1 cellular context compared by ENCODE assay signal in genomic region chr14:35335388-35336092, GRCh38.
TF ChIP-seq lines count a peak whose summit lies in the region.

No MANE protein-coding gene starts in this region.

TF ChIP-seq in K562, 482 proteins besides CTCF, POLR2A, EP300 and RAD21 (continued from another document and continues in another):
- TF ChIP-seq, protein P1, sequence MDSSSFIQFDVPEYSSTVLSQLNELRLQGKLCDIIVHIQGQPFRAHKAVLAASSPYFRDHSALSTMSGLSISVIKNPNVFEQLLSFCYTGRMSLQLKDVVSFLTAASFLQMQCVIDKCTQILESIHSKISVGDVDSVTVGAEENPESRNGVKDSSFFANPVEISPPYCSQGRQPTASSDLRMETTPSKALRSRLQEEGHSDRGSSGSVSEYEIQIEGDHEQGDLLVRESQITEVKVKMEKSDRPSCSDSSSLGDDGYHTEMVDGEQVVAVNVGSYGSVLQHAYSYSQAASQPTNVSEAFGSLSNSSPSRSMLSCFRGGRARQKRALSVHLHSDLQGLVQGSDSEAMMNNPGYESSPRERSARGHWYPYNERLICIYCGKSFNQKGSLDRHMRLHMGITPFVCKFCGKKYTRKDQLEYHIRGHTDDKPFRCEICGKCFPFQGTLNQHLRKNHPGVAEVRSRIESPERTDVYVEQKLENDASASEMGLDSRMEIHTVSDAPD (CRISPR knock-in tag; IDR thresholded peaks at IDR 0.05), result no peak
- TF ChIP-seq PHF21A (IDR thresholded peaks at IDR 0.05; ENCODE audit: borderline replicate concordance, low read depth) (no peak), POLR2B (IDR thresholded peaks at IDR 0.05; ENCODE audit: low read depth, partially characterized antibody) (no peak), TFAM (CRISPR knock-in tag; conservative IDR thresholded peaks at IDR 0.05) (no peak), ZBTB43 (CRISPR knock-in tag; IDR thresholded peaks at IDR 0.05) (no peak), FOXM1 (IDR thresholded peaks at IDR 0.05; ENCODE audit: low read depth) (no peak), FOXM1 (CRISPR knock-in tag; IDR thresholded peaks at IDR 0.05; ENCODE audit: low read depth) (no peak), ZNF263 (CRISPR knock-in tag; IDR thresholded peaks at IDR 0.05; ENCODE audit: borderline replicate concordance) (no peak), ZNF780A (CRISPR knock-in tag; IDR thresholded peaks at IDR 0.05) (no peak), GTF2B (IDR thresholded peaks at IDR 0.05; ENCODE audit: extremely low read depth, insufficient read length) (no peak), ZNF79 (CRISPR knock-in tag; IDR thresholded peaks at IDR 0.05; ENCODE audit: low read depth) (no peak), ATF4 (CRISPR knock-in tag; IDR thresholded peaks at IDR 0.05) (no peak), CHD1 (IDR thresholded peaks at IDR 0.05; ENCODE audit: low read length) (no peak), ESRRB (CRISPR knock-in tag; IDR thresholded peaks at IDR 0.05; ENCODE audit: borderline replicate concordance) (no peak), NR2C1 (IDR thresholded peaks at IDR 0.05) (no peak), NR2C1 (tag; IDR thresholded peaks at IDR 0.05) (peak; percentile 10; the same call in 1 of the 2 replicates), PTTG1 (tag; IDR thresholded peaks at IDR 0.05; ENCODE audit: low read depth) (no peak), MBD2 (IDR thresholded peaks at IDR 0.05; ENCODE audit: borderline replicate concordance, low read depth) (no peak), ID3 (CRISPR knock-in tag; IDR thresholded peaks at IDR 0.05) (no peak), ID3 (tag; IDR thresholded peaks at IDR 0.05) (peak; percentile 68), NCOR1 (IDR thresholded peaks at IDR 0.05) (no peak), RBM34 (IDR thresholded peaks at IDR 0.05; ENCODE audit: borderline replicate concordance, insufficient read depth, low read length) (no peak), PYGO2 (tag; IDR thresholded peaks at IDR 0.05) (peak; percentile 19; the same call in 1 of the 2 replicates), DMBX1 (CRISPR knock-in tag; IDR thresholded peaks at IDR 0.05; ENCODE audit: borderline replicate concordance) (peak; percentile 77; the same call in 1 of the 2 replicates), GTF2A2 (tag; IDR thresholded peaks at IDR 0.05) (peak; percentile 54), PHB (CRISPR knock-in tag; IDR thresholded peaks at IDR 0.05) (no peak), TCF3 (CRISPR knock-in tag; IDR thresholded peaks at IDR 0.05) (no peak), ARID4B (CRISPR knock-in tag; IDR thresholded peaks at IDR 0.05) (no peak), ZFX (CRISPR knock-in tag; IDR thresholded peaks at IDR 0.05) (no peak), TCF7 (IDR thresholded peaks at IDR 0.05; ENCODE audit: borderline replicate concordance) (no peak), FOXO4 (CRISPR knock-in tag; IDR thresholded peaks at IDR 0.05) (no peak), CHD2 (IDR thresholded peaks at IDR 0.05; ENCODE audit: low read depth, low read length) (no peak), PCBP1 (IDR thresholded peaks at IDR 0.05; ENCODE audit: low read depth, low read length, poor library complexity, severe bottlenecking) (no peak)
- TF ChIP-seq, protein P2, sequence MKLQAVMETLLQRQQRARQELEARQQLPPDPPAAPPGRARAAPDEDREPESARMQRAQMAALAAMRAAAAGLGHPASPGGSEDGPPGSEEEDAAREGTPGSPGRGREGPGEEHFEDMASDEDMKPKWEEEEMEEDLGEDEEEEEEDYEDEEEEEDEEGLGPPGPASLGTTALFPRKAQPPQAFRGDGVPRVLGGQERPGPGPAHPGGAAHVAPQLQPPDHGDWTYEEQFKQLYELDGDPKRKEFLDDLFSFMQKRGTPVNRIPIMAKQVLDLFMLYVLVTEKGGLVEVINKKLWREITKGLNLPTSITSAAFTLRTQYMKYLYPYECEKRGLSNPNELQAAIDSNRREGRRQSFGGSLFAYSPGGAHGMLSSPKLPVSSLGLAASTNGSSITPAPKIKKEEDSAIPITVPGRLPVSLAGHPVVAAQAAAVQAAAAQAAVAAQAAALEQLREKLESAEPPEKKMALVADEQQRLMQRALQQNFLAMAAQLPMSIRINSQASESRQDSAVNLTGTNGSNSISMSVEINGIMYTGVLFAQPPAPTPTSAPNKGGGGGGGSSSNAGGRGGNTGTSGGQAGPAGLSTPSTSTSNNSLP (IDR thresholded peaks at IDR 0.05; ENCODE audit: borderline replicate concordance, low read depth, low read length), result no peak
- TF ChIP-seq, protein P3, sequence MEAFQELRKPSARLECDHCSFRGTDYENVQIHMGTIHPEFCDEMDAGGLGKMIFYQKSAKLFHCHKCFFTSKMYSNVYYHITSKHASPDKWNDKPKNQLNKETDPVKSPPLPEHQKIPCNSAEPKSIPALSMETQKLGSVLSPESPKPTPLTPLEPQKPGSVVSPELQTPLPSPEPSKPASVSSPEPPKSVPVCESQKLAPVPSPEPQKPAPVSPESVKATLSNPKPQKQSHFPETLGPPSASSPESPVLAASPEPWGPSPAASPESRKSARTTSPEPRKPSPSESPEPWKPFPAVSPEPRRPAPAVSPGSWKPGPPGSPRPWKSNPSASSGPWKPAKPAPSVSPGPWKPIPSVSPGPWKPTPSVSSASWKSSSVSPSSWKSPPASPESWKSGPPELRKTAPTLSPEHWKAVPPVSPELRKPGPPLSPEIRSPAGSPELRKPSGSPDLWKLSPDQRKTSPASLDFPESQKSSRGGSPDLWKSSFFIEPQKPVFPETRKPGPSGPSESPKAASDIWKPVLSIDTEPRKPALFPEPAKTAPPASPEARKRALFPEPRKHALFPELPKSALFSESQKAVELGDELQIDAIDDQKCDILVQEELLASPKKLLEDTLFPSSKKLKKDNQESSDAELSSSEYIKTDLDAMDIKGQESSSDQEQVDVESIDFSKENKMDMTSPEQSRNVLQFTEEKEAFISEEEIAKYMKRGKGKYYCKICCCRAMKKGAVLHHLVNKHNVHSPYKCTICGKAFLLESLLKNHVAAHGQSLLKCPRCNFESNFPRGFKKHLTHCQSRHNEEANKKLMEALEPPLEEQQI (IDR thresholded peaks at IDR 0.05), result no peak
- TF ChIP-seq, protein P4, sequence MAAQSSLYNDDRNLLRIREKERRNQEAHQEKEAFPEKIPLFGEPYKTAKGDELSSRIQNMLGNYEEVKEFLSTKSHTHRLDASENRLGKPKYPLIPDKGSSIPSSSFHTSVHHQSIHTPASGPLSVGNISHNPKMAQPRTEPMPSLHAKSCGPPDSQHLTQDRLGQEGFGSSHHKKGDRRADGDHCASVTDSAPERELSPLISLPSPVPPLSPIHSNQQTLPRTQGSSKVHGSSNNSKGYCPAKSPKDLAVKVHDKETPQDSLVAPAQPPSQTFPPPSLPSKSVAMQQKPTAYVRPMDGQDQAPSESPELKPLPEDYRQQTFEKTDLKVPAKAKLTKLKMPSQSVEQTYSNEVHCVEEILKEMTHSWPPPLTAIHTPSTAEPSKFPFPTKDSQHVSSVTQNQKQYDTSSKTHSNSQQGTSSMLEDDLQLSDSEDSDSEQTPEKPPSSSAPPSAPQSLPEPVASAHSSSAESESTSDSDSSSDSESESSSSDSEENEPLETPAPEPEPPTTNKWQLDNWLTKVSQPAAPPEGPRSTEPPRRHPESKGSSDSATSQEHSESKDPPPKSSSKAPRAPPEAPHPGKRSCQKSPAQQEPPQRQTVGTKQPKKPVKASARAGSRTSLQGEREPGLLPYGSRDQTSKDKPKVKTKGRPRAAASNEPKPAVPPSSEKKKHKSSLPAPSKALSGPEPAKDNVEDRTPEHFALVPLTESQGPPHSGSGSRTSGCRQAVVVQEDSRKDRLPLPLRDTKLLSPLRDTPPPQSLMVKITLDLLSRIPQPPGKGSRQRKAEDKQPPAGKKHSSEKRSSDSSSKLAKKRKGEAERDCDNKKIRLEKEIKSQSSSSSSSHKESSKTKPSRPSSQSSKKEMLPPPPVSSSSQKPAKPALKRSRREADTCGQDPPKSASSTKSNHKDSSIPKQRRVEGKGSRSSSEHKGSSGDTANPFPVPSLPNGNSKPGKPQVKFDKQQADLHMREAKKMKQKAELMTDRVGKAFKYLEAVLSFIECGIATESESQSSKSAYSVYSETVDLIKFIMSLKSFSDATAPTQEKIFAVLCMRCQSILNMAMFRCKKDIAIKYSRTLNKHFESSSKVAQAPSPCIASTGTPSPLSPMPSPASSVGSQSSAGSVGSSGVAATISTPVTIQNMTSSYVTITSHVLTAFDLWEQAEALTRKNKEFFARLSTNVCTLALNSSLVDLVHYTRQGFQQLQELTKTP (IDR thresholded peaks at IDR 0.05; ENCODE audit: low read depth in 1 of 2, partially characterized antibody in 2 of 2), result no peak
- TF ChIP-seq, protein P5, sequence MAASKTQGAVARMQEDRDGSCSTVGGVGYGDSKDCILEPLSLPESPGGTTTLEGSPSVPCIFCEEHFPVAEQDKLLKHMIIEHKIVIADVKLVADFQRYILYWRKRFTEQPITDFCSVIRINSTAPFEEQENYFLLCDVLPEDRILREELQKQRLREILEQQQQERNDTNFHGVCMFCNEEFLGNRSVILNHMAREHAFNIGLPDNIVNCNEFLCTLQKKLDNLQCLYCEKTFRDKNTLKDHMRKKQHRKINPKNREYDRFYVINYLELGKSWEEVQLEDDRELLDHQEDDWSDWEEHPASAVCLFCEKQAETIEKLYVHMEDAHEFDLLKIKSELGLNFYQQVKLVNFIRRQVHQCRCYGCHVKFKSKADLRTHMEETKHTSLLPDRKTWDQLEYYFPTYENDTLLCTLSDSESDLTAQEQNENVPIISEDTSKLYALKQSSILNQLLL (CRISPR knock-in tag; IDR thresholded peaks at IDR 0.05; ENCODE audit: borderline replicate concordance), result no peak
- TF ChIP-seq, protein P6, sequence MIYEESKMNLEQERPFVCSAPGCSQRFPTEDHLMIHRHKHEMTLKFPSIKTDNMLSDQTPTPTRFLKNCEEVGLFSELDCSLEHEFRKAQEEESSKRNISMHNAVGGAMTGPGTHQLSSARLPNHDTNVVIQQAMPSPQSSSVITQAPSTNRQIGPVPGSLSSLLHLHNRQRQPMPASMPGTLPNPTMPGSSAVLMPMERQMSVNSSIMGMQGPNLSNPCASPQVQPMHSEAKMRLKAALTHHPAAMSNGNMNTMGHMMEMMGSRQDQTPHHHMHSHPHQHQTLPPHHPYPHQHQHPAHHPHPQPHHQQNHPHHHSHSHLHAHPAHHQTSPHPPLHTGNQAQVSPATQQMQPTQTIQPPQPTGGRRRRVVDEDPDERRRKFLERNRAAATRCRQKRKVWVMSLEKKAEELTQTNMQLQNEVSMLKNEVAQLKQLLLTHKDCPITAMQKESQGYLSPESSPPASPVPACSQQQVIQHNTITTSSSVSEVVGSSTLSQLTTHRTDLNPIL (CRISPR knock-in tag; IDR thresholded peaks at IDR 0.05), result no peak
